1 cellular context compared by ENCODE assay signal in the genomic region with DNA sequence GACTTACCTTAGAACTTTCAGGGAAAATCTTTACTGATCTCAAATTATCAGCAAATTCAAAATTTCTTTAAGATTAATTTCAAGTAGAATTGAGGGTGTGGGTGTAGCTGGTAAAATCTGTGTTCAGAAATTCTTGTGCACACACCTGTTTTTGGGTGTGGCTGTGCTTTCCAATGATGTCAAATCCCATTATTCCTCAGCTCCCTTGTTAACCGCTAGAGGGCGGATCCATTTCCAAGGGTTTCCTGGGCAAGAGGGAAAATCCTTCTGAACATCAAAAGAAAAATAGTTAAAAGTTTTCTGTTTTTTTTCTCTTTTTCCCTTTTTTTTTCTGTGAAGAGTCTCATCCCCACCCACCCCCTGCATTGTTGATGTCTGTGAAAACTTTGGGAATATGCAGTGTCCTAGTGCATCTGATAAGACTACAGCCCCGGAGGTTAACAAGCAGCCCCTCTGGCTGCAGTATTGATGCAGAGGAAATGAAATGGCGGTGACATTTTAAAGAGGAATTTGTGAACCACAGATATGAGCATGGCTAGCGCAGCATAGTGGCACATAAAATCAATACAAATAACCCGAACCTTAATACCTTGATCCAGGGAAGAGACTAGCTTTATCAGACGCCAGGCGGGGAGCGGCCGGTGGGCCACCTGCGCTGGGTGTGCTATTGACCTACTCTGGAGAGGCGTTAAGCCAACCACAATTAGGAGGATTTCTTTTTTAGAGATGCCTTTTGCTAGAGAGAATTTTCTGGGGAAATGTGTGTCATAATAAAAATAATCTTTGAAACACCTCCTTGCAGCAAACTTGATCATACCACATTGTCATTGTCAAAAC.
A peak's percentile ranks its signal among the peaks of the same experiment; 100 is the strongest.
TF ChIP-seq lines count a peak whose summit lies in the region.

No MANE protein-coding gene starts in this region.

TF ChIP-seq in HepG2, 621 proteins besides CTCF, POLR2A, EP300 and RAD21 (continued from another document and continues in another):
- no peak for TF ChIP-seq KLF6 (CRISPR knock-in tag; IDR thresholded peaks at IDR 0.05)
- TF ChIP-seq ZNF883 (CRISPR knock-in tag; IDR thresholded peaks at IDR 0.05; ENCODE audit: not compliant biosample characterization), result no peak
- peak; percentile 46; the same call in 1 of the 2 replicates for TF ChIP-seq ELF3 (CRISPR knock-in tag; IDR thresholded peaks at IDR 0.05)
- no peak for TF ChIP-seq ZNF558 (CRISPR knock-in tag; IDR thresholded peaks at IDR 0.05; ENCODE audit: borderline replicate concordance)
- TF ChIP-seq TAF15 (IDR thresholded peaks at IDR 0.05; ENCODE audit: low read depth, low read length, poor library complexity, severe bottlenecking), result no peak
- TF ChIP-seq MAFF (IDR thresholded peaks at IDR 0.05; ENCODE audit: low read depth, low read length), result no peak
- no peak for TF ChIP-seq FOXM1 (CRISPR knock-in tag; IDR thresholded peaks at IDR 0.05)
- TF ChIP-seq ZNF335 (CRISPR knock-in tag; IDR thresholded peaks at IDR 0.05), result 0 out of 2 replicates have a peak, but pooled peaks have one; percentile 58
- TF ChIP-seq ZNF850 (CRISPR knock-in tag; conservative IDR thresholded peaks at IDR 0.05), result no peak
- TF ChIP-seq HOXA7 (CRISPR knock-in tag; IDR thresholded peaks at IDR 0.05), result no peak
- TF ChIP-seq, protein P1, sequence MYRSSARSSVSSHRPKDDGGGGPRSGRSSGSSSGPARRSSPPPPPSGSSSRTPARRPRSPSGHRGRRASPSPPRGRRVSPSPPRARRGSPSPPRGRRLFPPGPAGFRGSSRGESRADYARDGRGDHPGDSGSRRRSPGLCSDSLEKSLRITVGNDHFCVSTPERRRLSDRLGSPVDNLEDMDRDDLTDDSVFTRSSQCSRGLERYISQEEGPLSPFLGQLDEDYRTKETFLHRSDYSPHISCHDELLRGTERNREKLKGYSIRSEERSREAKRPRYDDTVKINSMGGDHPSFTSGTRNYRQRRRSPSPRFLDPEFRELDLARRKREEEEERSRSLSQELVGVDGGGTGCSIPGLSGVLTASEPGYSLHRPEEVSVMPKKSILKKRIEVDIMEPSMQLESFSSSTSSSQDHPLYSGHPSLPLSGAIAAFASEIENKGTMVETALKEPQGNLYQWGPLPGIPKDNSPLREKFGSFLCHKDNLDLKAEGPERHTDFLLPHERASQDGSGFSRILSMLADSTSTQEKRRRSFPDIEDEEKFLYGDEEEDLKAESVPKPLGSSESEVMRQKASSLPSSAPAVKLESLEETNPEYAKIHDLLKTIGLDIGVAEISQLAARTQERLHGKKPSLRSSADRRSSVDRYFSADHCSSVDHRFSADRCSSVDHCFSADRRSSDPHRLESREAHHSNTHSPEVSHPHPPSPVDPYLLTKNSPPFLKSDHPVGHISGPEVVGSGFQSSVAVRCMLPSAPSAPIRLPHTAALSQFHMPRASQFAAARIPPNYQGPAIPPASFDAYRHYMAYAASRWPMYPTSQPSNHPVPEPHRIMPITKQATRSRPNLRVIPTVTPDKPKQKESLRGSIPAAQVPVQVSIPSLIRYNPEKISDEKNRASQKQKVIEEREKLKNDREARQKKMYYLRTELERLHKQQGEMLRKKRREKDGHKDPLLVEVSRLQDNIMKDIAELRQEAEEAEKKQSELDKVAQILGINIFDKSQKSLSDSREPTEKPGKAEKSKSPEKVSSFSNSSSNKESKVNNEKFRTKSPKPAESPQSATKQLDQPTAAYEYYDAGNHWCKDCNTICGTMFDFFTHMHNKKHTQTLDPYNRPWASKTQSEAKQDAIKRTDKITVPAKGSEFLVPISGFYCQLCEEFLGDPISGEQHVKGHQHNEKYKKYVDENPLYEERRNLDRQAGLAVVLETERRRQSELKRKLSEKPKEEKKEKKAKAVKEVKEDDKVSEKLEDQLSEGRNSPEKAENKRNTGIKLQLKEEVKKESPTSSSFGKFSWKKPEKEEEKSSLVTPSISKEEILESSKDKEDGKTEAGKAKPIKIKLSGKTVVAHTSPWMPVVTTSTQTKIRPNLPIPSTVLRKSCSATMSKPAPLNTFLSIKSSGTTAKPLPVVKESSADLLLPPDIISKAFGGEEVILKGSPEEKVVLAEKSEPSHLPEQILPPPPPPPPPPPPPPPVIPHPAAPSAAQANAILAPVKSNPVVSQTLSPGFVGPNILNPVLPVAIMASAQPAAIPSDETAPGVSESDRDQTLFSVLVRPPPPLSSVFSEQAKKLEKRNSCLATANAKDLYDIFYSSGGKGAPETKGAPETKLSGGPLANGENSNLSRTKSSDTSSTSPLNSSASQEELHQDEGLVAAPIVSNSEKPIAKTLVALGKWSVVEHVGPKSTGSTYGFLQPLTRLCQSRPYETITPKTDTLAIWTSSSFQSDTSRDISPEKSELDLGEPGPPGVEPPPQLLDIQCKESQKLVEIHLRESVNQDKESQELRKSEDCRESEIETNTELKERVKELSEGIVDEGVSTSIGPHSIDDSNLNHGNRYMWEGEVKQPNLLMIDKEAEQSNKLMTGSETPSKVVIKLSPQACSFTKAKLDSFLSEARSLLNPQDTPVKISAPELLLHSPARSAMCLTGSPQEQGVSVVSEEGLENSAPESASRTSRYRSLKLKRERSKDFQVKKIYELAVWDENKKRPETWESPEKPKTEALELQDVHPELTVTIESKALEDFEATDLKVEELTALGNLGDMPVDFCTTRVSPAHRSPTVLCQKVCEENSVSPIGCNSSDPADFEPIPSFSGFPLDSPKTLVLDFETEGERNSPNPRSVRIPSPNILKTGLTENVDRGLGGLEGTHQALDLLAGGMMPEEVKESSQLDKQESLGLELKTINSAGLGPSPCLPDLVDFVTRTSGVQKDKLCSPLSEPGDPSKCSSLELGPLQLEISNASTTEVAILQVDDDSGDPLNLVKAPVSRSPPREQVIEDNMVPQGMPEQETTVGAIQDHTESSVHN (CRISPR knock-in tag; IDR thresholded peaks at IDR 0.05), result no peak
- TF ChIP-seq, protein P2, sequence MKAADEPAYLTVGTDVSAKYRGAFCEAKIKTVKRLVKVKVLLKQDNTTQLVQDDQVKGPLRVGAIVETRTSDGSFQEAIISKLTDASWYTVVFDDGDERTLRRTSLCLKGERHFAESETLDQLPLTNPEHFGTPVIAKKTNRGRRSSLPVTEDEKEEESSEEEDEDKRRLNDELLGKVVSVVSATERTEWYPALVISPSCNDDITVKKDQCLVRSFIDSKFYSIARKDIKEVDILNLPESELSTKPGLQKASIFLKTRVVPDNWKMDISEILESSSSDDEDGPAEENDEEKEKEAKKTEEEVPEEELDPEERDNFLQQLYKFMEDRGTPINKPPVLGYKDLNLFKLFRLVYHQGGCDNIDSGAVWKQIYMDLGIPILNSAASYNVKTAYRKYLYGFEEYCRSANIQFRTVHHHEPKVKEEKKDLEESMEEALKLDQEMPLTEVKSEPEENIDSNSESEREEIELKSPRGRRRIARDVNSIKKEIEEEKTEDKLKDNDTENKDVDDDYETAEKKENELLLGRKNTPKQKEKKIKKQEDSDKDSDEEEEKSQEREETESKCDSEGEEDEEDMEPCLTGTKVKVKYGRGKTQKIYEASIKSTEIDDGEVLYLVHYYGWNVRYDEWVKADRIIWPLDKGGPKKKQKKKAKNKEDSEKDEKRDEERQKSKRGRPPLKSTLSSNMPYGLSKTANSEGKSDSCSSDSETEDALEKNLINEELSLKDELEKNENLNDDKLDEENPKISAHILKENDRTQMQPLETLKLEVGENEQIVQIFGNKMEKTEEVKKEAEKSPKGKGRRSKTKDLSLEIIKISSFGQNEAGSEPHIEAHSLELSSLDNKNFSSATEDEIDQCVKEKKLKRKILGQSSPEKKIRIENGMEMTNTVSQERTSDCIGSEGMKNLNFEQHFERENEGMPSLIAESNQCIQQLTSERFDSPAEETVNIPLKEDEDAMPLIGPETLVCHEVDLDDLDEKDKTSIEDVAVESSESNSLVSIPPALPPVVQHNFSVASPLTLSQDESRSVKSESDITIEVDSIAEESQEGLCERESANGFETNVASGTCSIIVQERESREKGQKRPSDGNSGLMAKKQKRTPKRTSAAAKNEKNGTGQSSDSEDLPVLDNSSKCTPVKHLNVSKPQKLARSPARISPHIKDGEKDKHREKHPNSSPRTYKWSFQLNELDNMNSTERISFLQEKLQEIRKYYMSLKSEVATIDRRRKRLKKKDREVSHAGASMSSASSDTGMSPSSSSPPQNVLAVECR (CRISPR knock-in tag; IDR thresholded peaks at IDR 0.05; ENCODE audit: borderline replicate concordance), result 0 out of 2 replicates have a peak, but pooled peaks have one; percentile 2
- TF ChIP-seq, protein P3, sequence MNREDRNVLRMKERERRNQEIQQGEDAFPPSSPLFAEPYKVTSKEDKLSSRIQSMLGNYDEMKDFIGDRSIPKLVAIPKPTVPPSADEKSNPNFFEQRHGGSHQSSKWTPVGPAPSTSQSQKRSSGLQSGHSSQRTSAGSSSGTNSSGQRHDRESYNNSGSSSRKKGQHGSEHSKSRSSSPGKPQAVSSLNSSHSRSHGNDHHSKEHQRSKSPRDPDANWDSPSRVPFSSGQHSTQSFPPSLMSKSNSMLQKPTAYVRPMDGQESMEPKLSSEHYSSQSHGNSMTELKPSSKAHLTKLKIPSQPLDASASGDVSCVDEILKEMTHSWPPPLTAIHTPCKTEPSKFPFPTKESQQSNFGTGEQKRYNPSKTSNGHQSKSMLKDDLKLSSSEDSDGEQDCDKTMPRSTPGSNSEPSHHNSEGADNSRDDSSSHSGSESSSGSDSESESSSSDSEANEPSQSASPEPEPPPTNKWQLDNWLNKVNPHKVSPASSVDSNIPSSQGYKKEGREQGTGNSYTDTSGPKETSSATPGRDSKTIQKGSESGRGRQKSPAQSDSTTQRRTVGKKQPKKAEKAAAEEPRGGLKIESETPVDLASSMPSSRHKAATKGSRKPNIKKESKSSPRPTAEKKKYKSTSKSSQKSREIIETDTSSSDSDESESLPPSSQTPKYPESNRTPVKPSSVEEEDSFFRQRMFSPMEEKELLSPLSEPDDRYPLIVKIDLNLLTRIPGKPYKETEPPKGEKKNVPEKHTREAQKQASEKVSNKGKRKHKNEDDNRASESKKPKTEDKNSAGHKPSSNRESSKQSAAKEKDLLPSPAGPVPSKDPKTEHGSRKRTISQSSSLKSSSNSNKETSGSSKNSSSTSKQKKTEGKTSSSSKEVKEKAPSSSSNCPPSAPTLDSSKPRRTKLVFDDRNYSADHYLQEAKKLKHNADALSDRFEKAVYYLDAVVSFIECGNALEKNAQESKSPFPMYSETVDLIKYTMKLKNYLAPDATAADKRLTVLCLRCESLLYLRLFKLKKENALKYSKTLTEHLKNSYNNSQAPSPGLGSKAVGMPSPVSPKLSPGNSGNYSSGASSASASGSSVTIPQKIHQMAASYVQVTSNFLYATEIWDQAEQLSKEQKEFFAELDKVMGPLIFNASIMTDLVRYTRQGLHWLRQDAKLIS (CRISPR knock-in tag; IDR thresholded peaks at IDR 0.05), result no peak
- no peak for TF ChIP-seq RFXAP (CRISPR knock-in tag; IDR thresholded peaks at IDR 0.05; ENCODE audit: borderline replicate concordance)
- no peak for TF ChIP-seq CHD4 (IDR thresholded peaks at IDR 0.05; ENCODE audit: borderline replicate concordance, low read length)
- no peak for TF ChIP-seq JARID2 (CRISPR knock-in tag; IDR thresholded peaks at IDR 0.05; ENCODE audit: insufficient replicate concordance)
- no peak for TF ChIP-seq ZNF263 (CRISPR knock-in tag; IDR thresholded peaks at IDR 0.05)
- 0 out of 2 replicates have a peak, but pooled peaks have one; percentile 26 for TF ChIP-seq ZSCAN29 (CRISPR knock-in tag; conservative IDR thresholded peaks at IDR 0.05)
- TF ChIP-seq ZNF225 (CRISPR knock-in tag; IDR thresholded peaks at IDR 0.05), result no peak
- no peak for TF ChIP-seq SNRNP70 (IDR thresholded peaks at IDR 0.05; ENCODE audit: low read depth, low read length)
- TF ChIP-seq AHR (CRISPR knock-in tag; IDR thresholded peaks at IDR 0.05), result no peak
- TF ChIP-seq TGIF2 (CRISPR knock-in tag; IDR thresholded peaks at IDR 0.05), result 0 out of 2 replicates have a peak, but pooled peaks have one; percentile 14
- TF ChIP-seq SOX6 (IDR thresholded peaks at IDR 0.05), result no peak
- TF ChIP-seq SOX6 (CRISPR knock-in tag; IDR thresholded peaks at IDR 0.05), result peak; percentile 52; the same call in 1 of the 2 replicates
- no peak for TF ChIP-seq YY1 (IDR thresholded peaks at IDR 0.05; ENCODE audit: insufficient read depth, insufficient replicate concordance, low read depth, low read length)
- no peak for TF ChIP-seq CEBPB (IDR thresholded peaks at IDR 0.05; ENCODE audit: borderline replicate concordance, low read depth, low read length)
- no peak for TF ChIP-seq ZNF674 (CRISPR knock-in tag; IDR thresholded peaks at IDR 0.05; ENCODE audit: low read depth)
- TF ChIP-seq MEF2D (CRISPR knock-in tag; IDR thresholded peaks at IDR 0.05), result no peak
- no peak for TF ChIP-seq ZNF891 (CRISPR knock-in tag; IDR thresholded peaks at IDR 0.05)
- TF ChIP-seq ASH2L (IDR thresholded peaks at IDR 0.05; ENCODE audit: insufficient read length, low read depth, low read length), result no peak
- no peak for TF ChIP-seq DPF2 (CRISPR knock-in tag; IDR thresholded peaks at IDR 0.05; ENCODE audit: borderline replicate concordance, low read depth)
- no peak for TF ChIP-seq MXD4 (CRISPR knock-in tag; IDR thresholded peaks at IDR 0.05)
- TF ChIP-seq NR3C1 (CRISPR knock-in tag; IDR thresholded peaks at IDR 0.05), result no peak
- no peak for TF ChIP-seq CREB1 (IDR thresholded peaks at IDR 0.05)
- no peak for TF ChIP-seq CREB1 (CRISPR knock-in tag; IDR thresholded peaks at IDR 0.05)
- no peak for TF ChIP-seq ZNF33A (CRISPR knock-in tag; IDR thresholded peaks at IDR 0.05; ENCODE audit: borderline replicate concordance)
- TF ChIP-seq ZNF644 (CRISPR knock-in tag; IDR thresholded peaks at IDR 0.05; ENCODE audit: low read depth), result no peak; the same call in 1 of the 2 replicates
- peak; percentile 46; the same call in 1 of the 2 replicates for TF ChIP-seq FOSL2 (CRISPR knock-in tag; IDR thresholded peaks at IDR 0.05)
- no peak for TF ChIP-seq ZKSCAN1 (IDR thresholded peaks at IDR 0.05; ENCODE audit: low read length)
- no peak for TF ChIP-seq KAT7 (CRISPR knock-in tag; IDR thresholded peaks at IDR 0.05; ENCODE audit: borderline replicate concordance)
- no peak for TF ChIP-seq FOXC1 (CRISPR knock-in tag; IDR thresholded peaks at IDR 0.05; ENCODE audit: borderline replicate concordance)
- TF ChIP-seq, protein P4, sequence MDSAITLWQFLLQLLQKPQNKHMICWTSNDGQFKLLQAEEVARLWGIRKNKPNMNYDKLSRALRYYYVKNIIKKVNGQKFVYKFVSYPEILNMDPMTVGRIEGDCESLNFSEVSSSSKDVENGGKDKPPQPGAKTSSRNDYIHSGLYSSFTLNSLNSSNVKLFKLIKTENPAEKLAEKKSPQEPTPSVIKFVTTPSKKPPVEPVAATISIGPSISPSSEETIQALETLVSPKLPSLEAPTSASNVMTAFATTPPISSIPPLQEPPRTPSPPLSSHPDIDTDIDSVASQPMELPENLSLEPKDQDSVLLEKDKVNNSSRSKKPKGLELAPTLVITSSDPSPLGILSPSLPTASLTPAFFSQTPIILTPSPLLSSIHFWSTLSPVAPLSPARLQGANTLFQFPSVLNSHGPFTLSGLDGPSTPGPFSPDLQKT (CRISPR knock-in tag; IDR thresholded peaks at IDR 0.05; ENCODE audit: borderline replicate concordance), result no peak
- no peak; the same call in 1 of the 2 replicates for TF ChIP-seq SIX4 (CRISPR knock-in tag; IDR thresholded peaks at IDR 0.05)
- TF ChIP-seq, protein P5, sequence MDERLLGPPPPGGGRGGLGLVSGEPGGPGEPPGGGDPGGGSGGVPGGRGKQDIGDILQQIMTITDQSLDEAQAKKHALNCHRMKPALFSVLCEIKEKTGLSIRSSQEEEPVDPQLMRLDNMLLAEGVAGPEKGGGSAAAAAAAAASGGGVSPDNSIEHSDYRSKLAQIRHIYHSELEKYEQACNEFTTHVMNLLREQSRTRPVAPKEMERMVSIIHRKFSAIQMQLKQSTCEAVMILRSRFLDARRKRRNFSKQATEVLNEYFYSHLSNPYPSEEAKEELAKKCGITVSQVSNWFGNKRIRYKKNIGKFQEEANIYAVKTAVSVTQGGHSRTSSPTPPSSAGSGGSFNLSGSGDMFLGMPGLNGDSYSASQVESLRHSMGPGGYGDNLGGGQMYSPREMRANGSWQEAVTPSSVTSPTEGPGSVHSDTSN (CRISPR knock-in tag; IDR thresholded peaks at IDR 0.05), result no peak
